In the genomic region with DNA sequence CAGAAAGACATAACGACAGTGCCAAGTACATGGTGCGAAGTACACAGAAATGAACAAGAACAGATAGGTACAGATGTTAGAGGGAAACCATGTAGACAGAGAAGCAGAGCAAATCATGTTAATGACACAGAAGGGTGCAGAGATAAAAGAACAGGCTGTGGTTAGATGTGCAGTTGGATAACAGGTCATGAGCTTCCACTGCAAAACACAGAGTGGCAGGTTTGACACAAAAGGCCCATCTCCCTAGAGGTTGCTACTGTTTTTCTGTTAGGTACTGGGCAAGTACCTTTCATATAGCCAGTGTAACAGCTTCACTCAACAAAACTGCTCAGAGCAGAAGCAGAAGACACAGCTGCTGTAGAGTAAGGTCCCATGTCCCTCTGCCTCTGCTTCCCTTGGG, we compare ENCODE assay signal across 14 cellular contexts.
DNase-seq lines count a peak whose midpoint lies in the region; ATAC-seq and TF ChIP-seq lines count a peak whose summit lies in the region.
"Had no signal": no experiment of that assay in that cellular context is flagged by ENCODE, and none has a peak within 500 bp of the region (broad histone marks: within the 10 kb centered on the region; RNA-seq: fewer than 3 reads in every experiment).

No MANE protein-coding gene starts in this region.

- H3K27me3 ChIP-seq in DND-41 (ENCODE audit: insufficient read depth, low read length, poor library complexity): no peaks in the 10 kb centered on the region
- no peaks in the 10 kb centered on the region for H3K27me3 ChIP-seq in thymus (ENCODE audit: control insufficient read depth, insufficient read depth)
- H3K27me3 ChIP-seq in upper lobe of left lung: no peaks in the 10 kb centered on the region

- no peak overlapping the region for H3K4me2 ChIP-seq in DND-41 (ENCODE audit: insufficient read depth, low read length)

- TF ChIP-seq CTCF in DND-41 (IDR thresholded peaks at IDR 0.05; ENCODE audit: borderline replicate concordance, extremely low read depth, low read length, poor library complexity, severe bottlenecking) (no peak), upper lobe of left lung (IDR thresholded peaks at IDR 0.05) (no peak)

- H3K27ac ChIP-seq in DND-41 (ENCODE audit: low read length) (no peak overlapping the region), thymus (ENCODE audit: low read depth) (peak overlapping the region; percentile 84), upper lobe of left lung (no peak overlapping the region)

- H3K4me3 Mint-ChIP-seq in T-helper 17 cell: no peak overlapping the region
- H3K4me3 Mint-ChIP-seq: CD14-positive monocyte had no signal

- no peak overlapping the region for H3K9ac ChIP-seq in DND-41 (ENCODE audit: low read depth, low read length)

- H2AFZ ChIP-seq in DND-41 (ENCODE audit: low read depth, low read length): no peak overlapping the region

- no peaks in the 10 kb centered on the region for H3K27me3 Mint-ChIP-seq in T-helper 17 cell

- WGBS in thymus: 17% methylated on average over 2 of the region's 2 CpGs
- 88 to 90% methylated on average over 2 of the region's 2 CpGs for WGBS in upper lobe of left lung, 2 donors

- H4K20me1 ChIP-seq in DND-41 (ENCODE audit: insufficient read depth, low read length): no peaks in the 10 kb centered on the region

- peaks cover 8% of the 10 kb centered on the region for H3K36me3 Mint-ChIP-seq in T-helper 17 cell (ENCODE audit: low read depth)

- TF ChIP-seq POLR2A in upper lobe of left lung (IDR thresholded peaks at IDR 0.05): no peak

- no peak overlapping the region for H3K4me3 ChIP-seq in DND-41 (ENCODE audit: low read depth in 1 of 2, low read length in 2 of 2)
- H3K4me3 ChIP-seq in thymus (ENCODE audit: low read length): no peak overlapping the region
- H3K4me3 ChIP-seq in upper lobe of left lung: no peak overlapping the region
- H3K4me3 ChIP-seq: HAP-1 had no signal

- no peaks in the 10 kb centered on the region for H3K4me1 Mint-ChIP-seq in T-helper 17 cell

- H3K4me1 ChIP-seq in DND-41 (ENCODE audit: insufficient read depth, low read length) (peaks cover 7% of the 10 kb centered on the region; the same call in 1 of the 2 replicates), thymus (ENCODE audit: control insufficient read depth, insufficient read depth, low read length) (peaks cover 21% of the 10 kb centered on the region), upper lobe of left lung (no peaks in the 10 kb centered on the region)
- H3K4me1 ChIP-seq: HAP-1 had no signal

- no peak overlapping the region for H3K27ac Mint-ChIP-seq in T-helper 17 cell
- H3K27ac Mint-ChIP-seq: CD14-positive monocyte had no signal

- H3K36me3 ChIP-seq in DND-41 (ENCODE audit: insufficient read depth, low read length) (no peaks in the 10 kb centered on the region), thymus (ENCODE audit: control insufficient read depth, insufficient read depth) (peaks cover 3% of the 10 kb centered on the region), upper lobe of left lung (peaks cover 0 to 6% (median under 1%) of the 10 kb centered on the region in 4 donors)
- H3K36me3 ChIP-seq: HAP-1 had no signal

- ATAC-seq in DND-41 (ENCODE audit: insufficient read depth, low read depth) (peak; percentile 95), T-helper 17 cell (peak; percentile 52), upper lobe of left lung (ENCODE audit: low FRiP score in 2 of 2) (no peak)
- ATAC-seq: HepG2 had no signal

- H3K9me3 ChIP-seq in DND-41 (ENCODE audit: insufficient read depth, low read length, severe bottlenecking) (no peaks in the 10 kb centered on the region), T-helper 17 cell (ENCODE audit: control insufficient read depth, low read length, poor library complexity, severe bottlenecking) (no peaks in the 10 kb centered on the region), thymus (ENCODE audit: control insufficient read depth) (peaks cover 2% of the 10 kb centered on the region), upper lobe of left lung (no peaks in the 10 kb centered on the region)
- H3K9me3 ChIP-seq: HAP-1 had no signal

- TF ChIP-seq EP300 in upper lobe of left lung (IDR thresholded peaks at IDR 0.05): no peak

- DNase-seq in stimulated activated naive CD4-positive, alpha-beta T cell (lab: John Stamatoyannopoulos, UW): peak in 5 of 6 experiments; percentile 2 to 60 (median 48)
- DNase-seq in stimulated activated naive CD4-positive, alpha-beta T cell treated with Interleukin-2 at 50 U/mL for 16 hours (lab: John Stamatoyannopoulos, UW): no peak
- DNase-seq in DND-41 (peak; percentile 45), T-helper 17 cell (no peak), NCI-H510A treated with DMSO at 0.1 percent for 48 hours (lab: John Stamatoyannopoulos, UW) (no peak), upper lobe of left lung (no peak)
- DNase-seq in activated CD4-positive, CD25-positive, alpha-beta regulatory T cell treated with anti-CD3 and anti-CD28 coated beads, Interleukin-2, amount 50 U/mL, for 72 hours: no peak
- DNase-seq: DMS79, EL, GOT3 had no signal

- H3K79me2 ChIP-seq in DND-41 (ENCODE audit: insufficient read depth, low read length): no peaks in the 10 kb centered on the region

Comparison
In these comparisons a context has a peak if more than half of its experiments do, and no peak if none do; other contexts are left out.
1. DNase-seq: peak in stimulated activated naive CD4-positive, alpha-beta T cell (5 of 6) and DND-41 (single experiment); none in stimulated activated naive CD4-positive, alpha-beta T cell treated with Interleukin-2 at 50 U/mL for 16 hours (single experiment), T-helper 17 cell (0 of 3), activated CD4-positive, CD25-positive, alpha-beta regulatory T cell treated with anti-CD3 and anti-CD28 coated beads, Interleukin-2, amount 50 U/mL, for 72 hours (single experiment), NCI-H510A treated with DMSO at 0.1 percent for 48 hours (single experiment) and upper lobe of left lung (0 of 2).
2. ATAC-seq: peak in DND-41 (single experiment) and T-helper 17 cell (single experiment); none in upper lobe of left lung (0 of 2).